Comparison of ENCODE assay signal across 8 cellular contexts in the genomic region with DNA sequence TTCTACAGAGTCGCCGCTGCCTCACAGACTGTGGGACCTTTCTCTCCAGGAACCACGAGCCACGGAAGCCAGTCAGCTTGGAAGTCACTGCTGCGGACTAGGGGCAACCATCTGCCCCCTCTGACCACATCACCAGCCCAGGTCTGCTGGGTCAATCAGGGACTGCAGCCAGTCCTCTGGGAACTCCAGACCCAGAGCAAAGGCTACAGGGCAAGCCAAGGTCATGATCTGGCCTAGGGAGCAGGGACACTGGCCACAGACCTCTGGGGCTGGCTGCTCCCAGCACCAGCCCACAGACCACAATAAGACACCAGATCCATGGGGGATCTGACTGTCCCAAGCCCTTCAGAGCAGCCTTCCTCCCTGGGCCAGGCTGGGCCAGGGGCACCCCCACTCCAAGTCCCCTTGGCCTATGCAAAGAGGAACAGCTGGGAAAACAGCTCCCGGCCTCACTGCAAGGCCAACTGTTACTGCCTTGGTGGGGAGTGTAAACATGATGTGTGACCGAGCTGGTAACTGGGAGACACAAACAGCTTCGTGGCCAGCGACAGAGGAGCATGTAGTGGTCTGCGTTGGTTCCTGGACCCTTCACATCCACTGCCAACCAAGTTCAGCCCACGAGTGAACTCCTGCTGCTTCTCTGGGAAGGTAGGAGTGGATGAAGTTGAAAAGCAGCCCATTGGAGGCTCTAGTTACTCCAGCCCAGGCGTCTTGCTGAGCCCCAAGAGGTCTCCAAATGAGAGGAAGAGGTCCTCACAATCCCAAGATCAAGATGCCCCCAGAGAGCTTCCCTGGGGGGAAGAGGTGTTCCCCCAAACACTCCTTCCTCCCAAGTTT. TPM values are rescaled to one million over a fixed set of nuclear protein-coding genes. Genes with fewer than 3 reads are reported as not detected.
DNase-seq lines count a peak whose midpoint lies in the region; ATAC-seq, FAIRE-seq and TF ChIP-seq lines count a peak whose summit lies in the region.

No MANE protein-coding gene starts in this region.

- peak overlapping the region; percentile 100 for H3K27ac Mint-ChIP-seq in MCF 10A (ENCODE audit: low read depth, unreplicated experiment)

- H3K9me3 Mint-ChIP-seq in MCF 10A (ENCODE audit: unreplicated experiment) = no peaks in the 10 kb centered on the region

- no peak for FAIRE-seq in A549 (lab: Jason Lieb, UNC)

- H2AFZ ChIP-seq in HCT116 (ENCODE audit: low read depth, low read length, poor library complexity, severe bottlenecking) = no peak overlapping the region

- DNase-seq in A549 (ENCODE audit: low read depth in 1 of 2, low spot score in 1 of 2) (no peak), HCT116 (ENCODE audit: low read depth, low spot score) (no peak), MCF 10A (ENCODE audit: unreplicated experiment) (no peak), NCI-H1092 treated with DMSO at 0.1 percent for 48 hours (lab: John Stamatoyannopoulos, UW) (no peak), NCI-H748 (lab: John Stamatoyannopoulos, UW; ENCODE audit: unreplicated experiment) (no peak), HuH-7.5 (ENCODE audit: low spot score) (no peak)

- RAD21 ChIA-PET in HCT116 (lab: Charles Lee; ENCODE audit: low non-redundant PET in 1 of 2, low total read pairs in 2 of 2, uncharacterized antibody in 2 of 2, unreplicated experiment in 2 of 2) = no interaction called here

- H3K4me2 ChIP-seq in A549 = peak overlapping the region; percentile 96
- peak overlapping the region; percentile 98 for H3K4me2 ChIP-seq in HCT116 (ENCODE audit: low read length)

- CTCF ChIA-PET in A549 (lab: Yijun Ruan, JAX) (interaction anchor here (0.6 to 10.0 kb wide), 9 partner anchors 9 to 155 kb away, joined by 3 to 86 read pairs (median 4); no protein-coding TSS in a partner anchor), HCT116 (lab: Charles Lee) (interaction anchor here (0.5 to 0.9 kb wide), 2 partner anchors 66 to 265 kb away, joined by 3 read pairs; no protein-coding TSS in a partner anchor), MCF 10A (lab: Yijun Ruan, JAX) (interaction anchor here (0.7 to 1.0 kb wide), 3 partner anchors 9 to 523 kb away, joined by 3 to 4 read pairs (median 3); no protein-coding TSS in a partner anchor)

- WGBS in A549 (ENCODE audit: missing lambda C conversion rate) = 83% methylated on average over 12 of the region's 12 CpGs
- 92 to 96% methylated on average over 7 to 9 of the region's 12 CpGs for WGBS in mesodermal cell (ENCODE audit: insufficient coverage in 2 of 2), 2 experiments

- H3K27ac ChIP-seq in A549 = peak overlapping the region; percentile 78 to 90
- H3K27ac ChIP-seq in HCT116 (ENCODE audit: low read depth, low read length) = peak overlapping the region; percentile 91
- H3K27ac ChIP-seq in mesodermal cell (ENCODE audit: low read depth, low read length, severe bottlenecking) = peak overlapping the region; percentile 97

- H3K9me3 ChIP-seq in A549 (no peaks in the 10 kb centered on the region), HCT116 (ENCODE audit: control insufficient read depth in 1 of 2, insufficient read depth in 1 of 2, low read depth in 1 of 2, low read length in 2 of 2) (no peaks in the 10 kb centered on the region), mesodermal cell (ENCODE audit: control insufficient read depth, low read length) (no peaks in the 10 kb centered on the region)

- TF ChIP-seq CTCF in A549 (IDR thresholded peaks at IDR 0.05) = no peak
- TF ChIP-seq CTCF in HCT116 (IDR thresholded peaks at IDR 0.05 in 2 of 3, conservative IDR thresholded peaks at IDR 0.05 in 1 of 3; ENCODE audit: borderline replicate concordance in 1 of 3, insufficient read depth in 1 of 3, low read depth in 2 of 3, low read length in 2 of 3) = no peak
- TF ChIP-seq CTCF in MCF 10A (IDR thresholded peaks at IDR 0.05; ENCODE audit: unreplicated experiment) = no peak

- H3K27me3 Mint-ChIP-seq in MCF 10A (ENCODE audit: insufficient read depth, unreplicated experiment) = no peaks in the 10 kb centered on the region

- intact Hi-C loops in HCT116 (cut with micrococcal nuclease) = no loop called here
- intact Hi-C loops in MCF 10A (cut with micrococcal nuclease) = no loop called here

- TF ChIP-seq RAD21 in A549 (conservative IDR thresholded peaks at IDR 0.05 in 1 of 2, IDR thresholded peaks at IDR 0.05 in 1 of 2) (no peak), HCT116 (IDR thresholded peaks at IDR 0.05; ENCODE audit: low read depth) (no peak)

- H3K9ac ChIP-seq in HCT116 (ENCODE audit: low read length) = peak overlapping the region; percentile 94

- H3K79me2 ChIP-seq in HCT116 (ENCODE audit: insufficient read depth, low read length) = peaks cover 63% of the 10 kb centered on the region

- H4K20me1 ChIP-seq in HCT116 (ENCODE audit: insufficient read depth) = no peaks in the 10 kb centered on the region

- peak overlapping the region; percentile 92 for H3K4me3 Mint-ChIP-seq in MCF 10A (ENCODE audit: unreplicated experiment)

- peaks cover 0 to 4% of the 10 kb centered on the region in 2 experiments; a peak in 1 of 4 replicates for H3K36me3 ChIP-seq in HCT116 (ENCODE audit: control insufficient read depth in 1 of 2, insufficient read depth in 2 of 2, low read length in 2 of 2)
- H3K36me3 ChIP-seq in mesodermal cell (ENCODE audit: control insufficient read depth, insufficient read depth, low read length) = peaks cover 20% of the 10 kb centered on the region

- H3K4me1 ChIP-seq in A549 = peaks cover 17% of the 10 kb centered on the region
- peaks cover 11 to 18% of the 10 kb centered on the region in 2 experiments for H3K4me1 ChIP-seq in HCT116 (ENCODE audit: control insufficient read depth in 1 of 2, insufficient read depth in 2 of 2, low read length in 2 of 2)
- peaks cover 27% of the 10 kb centered on the region for H3K4me1 ChIP-seq in mesodermal cell (ENCODE audit: control insufficient read depth, insufficient read depth, low read length, poor library complexity, severe bottlenecking)

- H3K4me3 ChIP-seq in A549 = peak overlapping the region; percentile 86
- H3K4me3 ChIP-seq in HCT116 (replicated peaks in 1 of 2; ENCODE audit: low read depth in 1 of 2, low read length in 2 of 2) = peak overlapping the region; percentile 93 to 97
- peak overlapping the region; percentile 94 for H3K4me3 ChIP-seq in mesodermal cell (ENCODE audit: extremely low read depth, insufficient read depth, low read length, poor library complexity, severe bottlenecking)

- H3K36me3 Mint-ChIP-seq in MCF 10A (ENCODE audit: insufficient read depth, unreplicated experiment) = no peaks in the 10 kb centered on the region

- H3K9me2 ChIP-seq in HCT116 (ENCODE audit: insufficient read depth) = no peaks in the 10 kb centered on the region

- no peak for TF ChIP-seq EP300 in A549 (IDR thresholded peaks at IDR 0.05)

- ATAC-seq in A549 (no peak), HCT116 (no peak), HG03432 (IDR thresholded peaks at IDR 0.05; ENCODE audit: unreplicated experiment) (no peak)

- BruUV-seq in HCT116 (replicated peaks; lab: Mats Ljungman, UMichigan) = no TSS peak
- no TSS peak for BruUV-seq in MCF 10A (replicated peaks; lab: Mats Ljungman, UMichigan)

- POLR2A ChIA-PET in A549 (lab: Yijun Ruan, JAX) (no interaction called here), HCT116 (lab: Charles Lee) (interaction anchor here (1.0 kb wide), 1 partner anchor 8 kb away, joined by 3 read pairs; no protein-coding TSS in a partner anchor), MCF 10A (lab: Yijun Ruan, JAX) (interaction anchor here (0.6 to 2.5 kb wide), 8 partner anchors 21 to 847 kb away, joined by 3 to 15 read pairs (median 4); a partner anchor contains a TSS)

- H3K4me1 Mint-ChIP-seq in MCF 10A (ENCODE audit: insufficient read depth, unreplicated experiment) = peaks cover 23% of the 10 kb centered on the region

- TF ChIP-seq POLR2A in A549 (IDR thresholded peaks at IDR 0.05; ENCODE audit: low read length) (no peak), HCT116 (IDR thresholded peaks at IDR 0.05; ENCODE audit: borderline replicate concordance, extremely low read depth, insufficient read depth, insufficient read length) (no peak)

- no peaks in the 10 kb centered on the region for H3K27me3 ChIP-seq in HCT116 (ENCODE audit: insufficient read depth, low read length)

TF ChIP-seq in A549, 52 proteins besides CTCF, POLR2A, EP300 and RAD21 (continues in another document):
- TF ChIP-seq POLR2AphosphoS2 (conservative IDR thresholded peaks at IDR 0.05; ENCODE audit: low read length) = no peak
- TF ChIP-seq NPAS2 (CRISPR knock-in tag; IDR thresholded peaks at IDR 0.05; ENCODE audit: borderline replicate concordance) = no peak
- TF ChIP-seq CHD2 (IDR thresholded peaks at IDR 0.05; ENCODE audit: low read length, partially characterized antibody) = no peak
- no peak for TF ChIP-seq ZFP36 (IDR thresholded peaks at IDR 0.05; ENCODE audit: borderline replicate concordance, partially characterized antibody)

TF ChIP-seq in HCT116, 20 proteins besides CTCF, POLR2A, EP300 and RAD21 (continues in another document):
- TF ChIP-seq SIN3A (IDR thresholded peaks at IDR 0.05; ENCODE audit: low read depth) = no peak
- no peak for TF ChIP-seq FOSL1 (IDR thresholded peaks at IDR 0.05; ENCODE audit: low read depth)
- no peak for TF ChIP-seq EGR1 (IDR thresholded peaks at IDR 0.05; ENCODE audit: low read depth)
- TF ChIP-seq YY1 (IDR thresholded peaks at IDR 0.05; ENCODE audit: extremely low read depth, insufficient replicate concordance, low read depth, low read length) = no peak

RNA-seq across cellular contexts. Expression of a gene that starts 1.5 kb away (rescaled TPM):
- polyA plus RNA-seq in A549 (2011; rRNA removed) (159 and 180 TPM in 2 replicates), A549 (2017; fragmentation: RNase III; extraction: RNeasy Plus Mini Kit Qiagen cat#74134 plus additional on column Dnase treatment) (125 to 136 TPM (median 132 TPM) in 3 replicates)
- 180 and 209 TPM in 2 replicates for polyA plus RNA-seq in A549 (2012; cell fraction: cytosol; rRNA removed)
- polyA plus RNA-seq in A549 (2012; cell fraction: nucleus; rRNA removed) = 545 and 598 TPM in 2 replicates
- polyA minus RNA-seq in A549 (2011; rRNA and poly(A)+ RNA removed) = 241 and 264 TPM in 2 replicates
- total RNA-seq in HCT116 (2021; ENCODE audit: unreplicated experiment) (141 TPM), MCF 10A (2022) (108 and 111 TPM in 2 replicates)
- polyA plus RNA-seq in HCT116 (2012) = 69.6 and 69.9 TPM in 2 replicates
- polyA plus RNA-seq in mesodermal cell (2013, experiment 1 of 2) = 83.6 TPM
- polyA plus RNA-seq in mesodermal cell (2013, experiment 2 of 2) = 87.2 TPM

RNA-seq across cellular contexts. Expression of a gene that starts 57.1 kb away (rescaled TPM):
- polyA plus RNA-seq in A549 (2011; rRNA removed) (0.10 and 0.17 TPM in 2 replicates), A549 (2017; fragmentation: RNase III; extraction: RNeasy Plus Mini Kit Qiagen cat#74134 plus additional on column Dnase treatment) (0.13 to 0.16 TPM (median 0.15 TPM) in 3 replicates)
- polyA plus RNA-seq in A549 (2012; cell fraction: cytosol; rRNA removed) = 0.12 and 0.16 TPM in 2 replicates
- 1.8 and 2.1 TPM in 2 replicates for polyA plus RNA-seq in A549 (2012; cell fraction: nucleus; rRNA removed)
- polyA minus RNA-seq in A549 (2011; rRNA and poly(A)+ RNA removed) = 0.21 and 0.34 TPM in 2 replicates
- total RNA-seq in HCT116 (2021; ENCODE audit: unreplicated experiment) (9.8 TPM), MCF 10A (2022) (2.1 and 2.2 TPM in 2 replicates)
- polyA plus RNA-seq in HCT116 (2012) = 17.2 and 26.9 TPM in 2 replicates
- polyA plus RNA-seq in mesodermal cell (2013, experiment 1 of 2) = not detected
- not detected for polyA plus RNA-seq in mesodermal cell (2013, experiment 2 of 2)
